In the genomic region with DNA sequence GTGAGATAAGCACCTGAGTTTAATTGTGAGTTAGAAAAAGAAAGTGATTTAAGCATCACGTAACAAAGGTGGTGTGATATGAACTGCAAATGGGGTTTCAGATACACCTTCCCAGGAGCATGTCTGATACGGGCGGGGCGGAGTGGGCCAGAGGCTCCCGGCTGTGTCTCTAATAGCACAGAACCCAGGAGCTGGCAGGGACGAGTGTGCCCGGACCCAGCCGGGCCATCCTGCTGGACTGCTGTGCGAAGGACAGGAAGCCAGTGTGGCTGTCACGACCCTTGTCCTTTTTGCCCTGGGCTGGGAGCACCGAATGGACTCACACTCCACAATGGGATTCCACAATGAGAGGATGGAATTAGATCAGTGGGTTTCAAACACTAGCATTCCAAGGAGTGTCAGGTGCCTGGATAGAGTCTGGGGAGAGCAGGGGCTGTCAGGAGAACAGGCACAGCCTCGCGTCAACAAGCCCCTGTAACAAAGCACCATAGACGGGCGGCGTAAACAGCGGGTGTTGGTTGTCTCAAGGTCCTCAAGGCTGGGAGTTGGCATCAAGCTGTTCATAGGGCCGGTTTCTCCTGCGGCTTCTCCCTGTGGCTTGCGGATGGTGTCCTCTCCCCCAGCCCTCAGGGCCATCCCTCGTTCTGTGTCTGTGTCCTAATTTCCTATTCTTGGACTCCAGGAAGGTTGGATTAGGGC, we compare ENCODE assay signal across 14 cellular contexts.
DNase-seq lines count a peak whose midpoint lies in the region; ATAC-seq and TF ChIP-seq lines count a peak whose summit lies in the region.
"Had no signal": no experiment of that assay in that cellular context is flagged by ENCODE, and none has a peak within 500 bp of the region (broad histone marks: within the 10 kb centered on the region; RNA-seq: fewer than 3 reads in every experiment).

No MANE protein-coding gene starts in this region.

- no peak overlapping the region for H2BK20ac ChIP-seq in IMR-90 (ENCODE audit: low read depth, low read length)

- H3K27me3 ChIP-seq in IMR-90 (ENCODE audit: control insufficient read depth, insufficient read depth, low read length) = no peaks in the 10 kb centered on the region
- H3K27me3 ChIP-seq in neural progenitor cell = no peaks in the 10 kb centered on the region
- H3K27me3 ChIP-seq in spleen (replicated peaks in 1 of 7) = peaks cover 0 to 6% (median 0%) of the 10 kb centered on the region in 7 donors

- H3K9me3 ChIP-seq in IMR-90 (ENCODE audit: control insufficient read depth, insufficient read depth, low read length) (peaks cover 4% of the 10 kb centered on the region), neural progenitor cell (ENCODE audit: low read depth) (no peaks in the 10 kb centered on the region), spleen (peaks cover 0 to 4% (median 0%) of the 10 kb centered on the region in 8 donors)

- TF ChIP-seq RAD21 in IMR-90 (IDR thresholded peaks at IDR 0.05; ENCODE audit: low read length) = no peak

- no peaks in the 10 kb centered on the region for H3K36me3 Mint-ChIP-seq in neural progenitor cell
- peaks cover 3% of the 10 kb centered on the region for H3K36me3 Mint-ChIP-seq in mesothelial cell of epicardium
- no peaks in the 10 kb centered on the region for H3K36me3 Mint-ChIP-seq in Calu3 (ENCODE audit: insufficient read depth, unreplicated experiment)

- H4K20me1 ChIP-seq in IMR-90 (ENCODE audit: insufficient read depth, low read length) (no peaks in the 10 kb centered on the region), neural progenitor cell (ENCODE audit: low read depth) (no peaks in the 10 kb centered on the region)

- no peak overlapping the region for H3K4me3 ChIP-seq in IMR-90 (ENCODE audit: insufficient read depth, low read depth, low read length)
- no peak overlapping the region for H3K4me3 ChIP-seq in neural progenitor cell
- H3K4me3 ChIP-seq in spleen = no peak overlapping the region

- H3K27ac Mint-ChIP-seq in neural progenitor cell (peak overlapping the region; percentile 11), mesothelial cell of epicardium (no peak overlapping the region), Calu3 (ENCODE audit: unreplicated experiment) (no peak overlapping the region)
- H3K27ac Mint-ChIP-seq: CD4-positive, alpha-beta T cell had no signal

- H3F3A ChIP-seq in neural progenitor cell (ENCODE audit: low read depth) = no peaks in the 10 kb centered on the region

- H2AFZ ChIP-seq in IMR-90 (replicated peaks; ENCODE audit: low read length, poor library complexity) = peak overlapping the region; percentile 8
- no peak overlapping the region for H2AFZ ChIP-seq in neural progenitor cell (replicated peaks)

- H3K27ac ChIP-seq in IMR-90 (ENCODE audit: insufficient read depth, low read length) (no peak overlapping the region), neural progenitor cell (no peak overlapping the region), spleen (no peak overlapping the region)
- H3K27ac ChIP-seq: HL-60 had no signal

- H3K18ac ChIP-seq in IMR-90 (ENCODE audit: low read depth, low read length) = no peak overlapping the region

- ATAC-seq in IMR-90 (ENCODE audit: low read depth) = no peak

- no peak overlapping the region for H3K56ac ChIP-seq in IMR-90 (ENCODE audit: extremely low read depth, insufficient read depth, low read length)

- TF ChIP-seq CTCF in IMR-90 (conservative IDR thresholded peaks at IDR 0.05; ENCODE audit: low read depth, low read length) = no peak
- no peak for TF ChIP-seq CTCF in neural progenitor cell (IDR thresholded peaks at IDR 0.05)
- TF ChIP-seq CTCF in spleen (IDR thresholded peaks at IDR 0.05 in 8 of 11, conservative IDR thresholded peaks at IDR 0.05 in 3 of 11) = no peak
- no peak for TF ChIP-seq CTCF in mesothelial cell of epicardium (IDR thresholded peaks at IDR 0.05; ENCODE audit: unreplicated experiment)
- TF ChIP-seq CTCF in Calu3 (IDR thresholded peaks at IDR 0.05; ENCODE audit: unreplicated experiment) = no peak

- H3K9me3 Mint-ChIP-seq in neural progenitor cell (peaks cover 13% of the 10 kb centered on the region), mesothelial cell of epicardium (peaks cover 6% of the 10 kb centered on the region), Calu3 (ENCODE audit: low read depth, unreplicated experiment) (peaks cover 5% of the 10 kb centered on the region)
- H3K9me3 Mint-ChIP-seq: CD4-positive, alpha-beta T cell had no signal

- H3K4me3 Mint-ChIP-seq in neural progenitor cell (no peak overlapping the region), mesothelial cell of epicardium (no peak overlapping the region), Calu3 (ENCODE audit: low read depth, unreplicated experiment) (no peak overlapping the region)
- H3K4me3 Mint-ChIP-seq: B cell; CD4-positive, alpha-beta T cell; H9 had no signal

- no peak for TF ChIP-seq POLR2A in IMR-90 (IDR thresholded peaks at IDR 0.05; ENCODE audit: low read depth, low read length)
- no peak for TF ChIP-seq POLR2A in spleen (IDR thresholded peaks at IDR 0.05)

- H2AK5ac ChIP-seq in IMR-90 (ENCODE audit: low read depth, low read length) = no peak overlapping the region

- POLR2A ChIA-PET in IMR-90 (lab: Charles Lee; ENCODE audit: unreplicated experiment) = no interaction called here

- H3K9ac ChIP-seq in IMR-90 (ENCODE audit: low read depth, low read length) (no peak overlapping the region), neural progenitor cell (no peak overlapping the region)

- in situ Hi-C loops in IMR-90 (cut with MboI; ENCODE audit: low sequenced_read_pairs) = no loop called here

- no peak overlapping the region for H4K8ac ChIP-seq in IMR-90 (ENCODE audit: low read depth in 2 of 2, low read length in 2 of 2)

- no peak overlapping the region for H4K5ac ChIP-seq in IMR-90 (ENCODE audit: low read depth, low read length)

- H3K9me1 ChIP-seq in IMR-90 (ENCODE audit: insufficient read depth, low read length) = no peaks in the 10 kb centered on the region

- no peak overlapping the region for H2AK9ac ChIP-seq in IMR-90 (replicated peaks; ENCODE audit: low read depth, low read length, poor library complexity)

- dilution Hi-C loops in IMR-90 (cut with HindIII; ENCODE audit: low sequenced_read_pairs, unreplicated experiment) = no loop called here

- intact Hi-C loops in IMR-90 (cut with micrococcal nuclease) = no loop called here
- intact Hi-C loops in spleen (cut with DNase I; ENCODE audit: low total_unique reads) = no loop called here
- intact Hi-C loops in Calu3 (cut with micrococcal nuclease; ENCODE audit: unreplicated experiment) = no loop called here

- BruUV-seq in IMR-90 (replicated peaks; lab: Mats Ljungman, UMichigan) = no TSS peak
- BruUV-seq in Calu3 (replicated peaks; lab: Mats Ljungman, UMichigan) = no TSS peak

- no peaks in the 10 kb centered on the region for H3K79me1 ChIP-seq in IMR-90 (ENCODE audit: low read depth in 1 of 2, low read length in 2 of 2)

- CTCF ChIA-PET in IMR-90 (lab: Yijun Ruan, JAX) = no interaction called here
- CTCF ChIA-PET in Calu3 (lab: Charles Lee) = no interaction called here

- no peak overlapping the region for H3K14ac ChIP-seq in IMR-90 (replicated peaks; ENCODE audit: low read depth, low read length)

- no peaks in the 10 kb centered on the region for H3K79me2 ChIP-seq in neural progenitor cell (ENCODE audit: low read depth)

- H3K4me2 ChIP-seq in IMR-90 (ENCODE audit: low read depth, low read length) (no peak overlapping the region), neural progenitor cell (no peak overlapping the region)

- H2BK120ac ChIP-seq in IMR-90 (ENCODE audit: low read depth, low read length) = no peak overlapping the region

- H3K23ac ChIP-seq in IMR-90 (ENCODE audit: low read depth, low read length) = no peak overlapping the region

- H3K27me3 Mint-ChIP-seq in neural progenitor cell (ENCODE audit: insufficient read depth, low read depth) (peaks cover 2% of the 10 kb centered on the region), mesothelial cell of epicardium (ENCODE audit: low read depth) (peaks cover 64% of the 10 kb centered on the region), Calu3 (ENCODE audit: unreplicated experiment) (no peaks in the 10 kb centered on the region)
- H3K27me3 Mint-ChIP-seq: B cell; CD4-positive, alpha-beta T cell had no signal

- H4K91ac ChIP-seq in IMR-90 (ENCODE audit: insufficient read depth, low read depth, low read length) = no peak overlapping the region

- no peak overlapping the region for H2BK5ac ChIP-seq in IMR-90 (ENCODE audit: low read depth, low read length, poor library complexity, severe bottlenecking)

- no peak overlapping the region for H3K4ac ChIP-seq in IMR-90 (ENCODE audit: low read depth, low read length)

- H3K36me3 ChIP-seq in IMR-90 (ENCODE audit: control insufficient read depth, insufficient read depth, low read length) (no peaks in the 10 kb centered on the region), neural progenitor cell (no peaks in the 10 kb centered on the region), spleen (no peaks in the 10 kb centered on the region)

- H2BK15ac ChIP-seq in IMR-90 (ENCODE audit: low read depth, low read length) = no peak overlapping the region

- DNase-seq in ELF-1 (ENCODE audit: low read depth, low spot score) (peak; percentile 26), IMR-90 (no peak), neural progenitor cell (ENCODE audit: low spot score) (peak; percentile 14), spleen (peak; percentile 77), mesothelial cell of epicardium (ENCODE audit: low spot score in 2 of 2, unreplicated experiment in 2 of 2) (no peak), Calu3 (no peak)
- DNase-seq in effector CD4-positive, alpha-beta T cell = no peak
- DNase-seq: C1 segment of cervical spinal cord; CD4-positive, alpha-beta T cell; DMS79; GOT3; H9 had no signal

- WGBS in IMR-90 (ENCODE audit: extremely low coverage in 2 of 2, insufficient read length in 1 of 2), 2 experiments = 88% methylated on average over 11 of the region's 21 CpGs; no CpG with 5 or more reads in 1 of the 2 experiments
- WGBS in spleen, 5 donors = 79 to 88% (median 86%) methylated on average over 20 to 21 of the region's 21 CpGs

- H3K4me1 Mint-ChIP-seq in neural progenitor cell (peaks cover 17% of the 10 kb centered on the region), mesothelial cell of epicardium (peaks cover 17% of the 10 kb centered on the region), Calu3 (ENCODE audit: low read depth, unreplicated experiment) (no peaks in the 10 kb centered on the region)
- H3K4me1 Mint-ChIP-seq: B cell had no signal

- H3K4me1 ChIP-seq in IMR-90 (ENCODE audit: control insufficient read depth, insufficient read depth, low read length) (no peaks in the 10 kb centered on the region), neural progenitor cell (no peaks in the 10 kb centered on the region), spleen (peaks cover 0 to 7% (median 4%) of the 10 kb centered on the region in 6 donors)

TF ChIP-seq in IMR-90, 13 proteins besides CTCF, POLR2A, EP300 and RAD21 (continues in another document):
- TF ChIP-seq NFE2L2 (IDR thresholded peaks at IDR 0.05; ENCODE audit: low read depth, low read length) (no peak), MAFK (IDR thresholded peaks at IDR 0.05; ENCODE audit: low read depth, low read length) (no peak), RFX5 (IDR thresholded peaks at IDR 0.05; ENCODE audit: low read depth, low read length) (no peak), SMC3 (IDR thresholded peaks at IDR 0.05; ENCODE audit: low read depth, low read length) (no peak), FOS (IDR thresholded peaks at IDR 0.05; ENCODE audit: low read depth, low read length) (no peak)

Comparison
In these comparisons a context has a peak if more than half of its experiments do, and no peak if none do; other contexts are left out.
1. DNase-seq: peak in ELF-1 (single experiment), neural progenitor cell (single experiment) and spleen (single experiment); none in IMR-90 (single experiment), effector CD4-positive, alpha-beta T cell (single experiment), mesothelial cell of epicardium (0 of 2) and Calu3 (single experiment).